13 cellular contexts compared by ENCODE assay signal in genomic region chr15:89122532-89123525, GRCh38. TPM values are rescaled to one million over a fixed set of nuclear protein-coding genes. Genes with fewer than 3 reads are reported as not detected.
DNase-seq lines count a peak whose midpoint lies in the region; ATAC-seq and TF ChIP-seq lines count a peak whose summit lies in the region.
"Had no signal": no experiment of that assay in that cellular context is flagged by ENCODE, and none has a peak within 500 bp of the region (broad histone marks: within the 10 kb centered on the region; RNA-seq: fewer than 3 reads in every experiment).

No MANE protein-coding gene starts in this region.

- no peak overlapping the region for H3K27ac ChIP-seq in GM23248
- H3K27ac ChIP-seq in stomach, result peak overlapping the region; percentile 14 to 95 (median 83)
- H3K27ac ChIP-seq: HL-60 had no signal

- H3K79me2 ChIP-seq in GM23248 (ENCODE audit: insufficient read depth), result no peaks in the 10 kb centered on the region

- no peaks in the 10 kb centered on the region for H3K36me3 ChIP-seq in GM23248 (ENCODE audit: low read depth)
- H3K36me3 ChIP-seq in stomach, result peaks cover 23 to 81% (median 61%) of the 10 kb centered on the region in 4 donors

- no peaks in the 10 kb centered on the region for H4K20me1 ChIP-seq in GM23248 (ENCODE audit: insufficient read depth)

- no peak for TF ChIP-seq CTCF in fibroblast of mammary gland (conservative IDR thresholded peaks at IDR 0.05; ENCODE audit: control insufficient read depth, insufficient read depth, low read depth, low read length)
- no peak for TF ChIP-seq CTCF in stomach (IDR thresholded peaks at IDR 0.05)

- DNase-seq in GM23248, result peak; percentile 69
- DNase-seq in RPMI7951 (ENCODE audit: low read depth), result peak; percentile 87
- peak; percentile 85 for DNase-seq in fibroblast of mammary gland (ENCODE audit: low read depth)
- DNase-seq in stomach, result no peak
- DNase-seq: left colon, NCI-H1436 treated with DMSO at 0.1 percent for 48 hours, OCI-M1, psoas muscle, trophoblast cell had no signal

- no peaks in the 10 kb centered on the region for H3K27me3 ChIP-seq in GM23248 (replicated peaks; ENCODE audit: insufficient read depth)
- H3K27me3 ChIP-seq in stomach, result no peaks in the 10 kb centered on the region

- H3K9me3 ChIP-seq in GM23248 (ENCODE audit: low read depth) (no peaks in the 10 kb centered on the region), stomach (no peaks in the 10 kb centered on the region)
- H3K9me3 ChIP-seq: psoas muscle had no signal

- no peaks in the 10 kb centered on the region; the same call in 1 of the 2 replicates for H3F3A ChIP-seq in GM23248 (ENCODE audit: insufficient read depth)

- 65 to 67% methylated on average over 11 of the region's 11 CpGs for WGBS in GM23248 (ENCODE audit: low coverage in 1 of 2, low lambda C conversion rate in 2 of 2, missing lambda C conversion rate in 2 of 2), 2 experiments
- 88 to 91% (median 89%) methylated on average over 11 of the region's 11 CpGs for WGBS in stomach, 5 donors

- peaks cover 12% of the 10 kb centered on the region for H3K4me1 ChIP-seq in GM23248 (ENCODE audit: insufficient read depth)
- H3K4me1 ChIP-seq in stomach, result peaks cover 63 to 94% (median 77%) of the 10 kb centered on the region in 4 donors

- no peak overlapping the region for H3K4me2 ChIP-seq in GM23248 (ENCODE audit: unreplicated experiment)

- no peak for TF ChIP-seq POLR2A in stomach (IDR thresholded peaks at IDR 0.05)

- no peaks in the 10 kb centered on the region for H3K9me2 ChIP-seq in GM23248 (ENCODE audit: insufficient read depth)

- ATAC-seq in GM21529 (IDR thresholded peaks at IDR 0.05; ENCODE audit: unreplicated experiment) (no peak), HG02852 (IDR thresholded peaks at IDR 0.05; ENCODE audit: unreplicated experiment) (no peak), HG03159 (IDR thresholded peaks at IDR 0.05; ENCODE audit: unreplicated experiment) (no peak)
- ATAC-seq: left colon, psoas muscle had no signal

- H2AFZ ChIP-seq in GM23248, result no peak overlapping the region

- intact Hi-C loops in stomach (cut with DNase I; ENCODE audit: low total_unique reads), result no loop called here

- H3K9ac ChIP-seq in GM23248, result no peak overlapping the region

- no peak for TF ChIP-seq EP300 in stomach (IDR thresholded peaks at IDR 0.05)

- in situ Hi-C loops in GM23248 (cut with MboI), result no loop called here

- H3K4me3 ChIP-seq in GM23248 (no peak overlapping the region), fibroblast of mammary gland (ENCODE audit: control insufficient read depth, low read depth, low read length) (no peak overlapping the region), stomach (no peak overlapping the region)
- H3K4me3 ChIP-seq: psoas muscle had no signal

RNA-seq across cellular contexts. Expression of gene ABHD2, which starts 34.6 kb away (rescaled TPM):
- 24.2 and 28.7 TPM in 2 replicates for total RNA-seq in GM23248 (2014; rRNA removed; shearing (Covaris generic))
- 13.5 and 17.6 TPM in 2 replicates for polyA plus RNA-seq in GM23248 (2016; fragmentation: Nextera tagmentation; extraction: Ambion mirVana)
- 237 and 261 TPM in 2 replicates for total RNA-seq in RPMI7951 (2014; rRNA removed; shearing (Covaris generic))
- total RNA-seq in stomach, result 100 to 1,000 TPM in 4 of 5 donors, 10 to 100 TPM in 1; 16.5 to 192 (median 148) TPM
- 10 to 100 TPM in 1 of 3 donors, 1 to 10 TPM in 2; 5.1 to 16.9 (median 8.9) TPM for polyA plus RNA-seq in stomach
